ENCODE assay signal across 12 cellular contexts in genomic region chr9:89038354-89039091, GRCh38. TPM values are rescaled to one million over a fixed set of nuclear protein-coding genes. Genes with fewer than 3 reads are reported as not detected.
A peak's percentile ranks its signal among the peaks of the same experiment; 100 is the strongest.
DNase-seq lines count a peak whose midpoint lies in the region; TF ChIP-seq lines count a peak whose summit lies in the region.
"Had no signal": no experiment of that assay in that cellular context is flagged by ENCODE, and none has a peak within 500 bp of the region (broad histone marks: within the 10 kb centered on the region; RNA-seq: fewer than 3 reads in every experiment).

No MANE protein-coding gene starts in this region.

- H3K27ac ChIP-seq in cingulate gyrus (ENCODE audit: low read depth, low read length), result peak overlapping the region; percentile 57
- H3K27ac ChIP-seq in vagina, result peak overlapping the region; percentile 66
- H3K27ac ChIP-seq: cardiac muscle cell, parathyroid adenoma, SJCRH30 had no signal

- H3K27ac Mint-ChIP-seq in T-helper 2 cell treated with Interferon-gamma antibody and Interleukin-4, amounts not matched to agents 5 μg/mL and 100 μg/mL, for 36 hours, result no peak overlapping the region

- no peaks in the 10 kb centered on the region for H3K36me3 Mint-ChIP-seq in T-helper 2 cell treated with Interferon-gamma antibody and Interleukin-4, amounts not matched to agents 5 μg/mL and 100 μg/mL, for 36 hours (ENCODE audit: low read depth)

- no peaks in the 10 kb centered on the region for H3K36me3 ChIP-seq in vagina
- H3K36me3 ChIP-seq: cardiac muscle cell, SJCRH30 had no signal

- H3K9me3 Mint-ChIP-seq in T-helper 2 cell treated with Interferon-gamma antibody and Interleukin-4, amounts not matched to agents 5 μg/mL and 100 μg/mL, for 36 hours, result no peaks in the 10 kb centered on the region

- intact Hi-C loops in vagina (cut with DNase I), result no loop called here

- TF ChIP-seq CTCF in vagina (IDR thresholded peaks at IDR 0.05), result no peak

- H3K27me3 Mint-ChIP-seq in T-helper 2 cell treated with Interferon-gamma antibody and Interleukin-4, amounts not matched to agents 5 μg/mL and 100 μg/mL, for 36 hours (ENCODE audit: low read depth), result peaks cover 7% of the 10 kb centered on the region

- no peaks in the 10 kb centered on the region for H3K9me3 ChIP-seq in vagina
- H3K9me3 ChIP-seq: SJCRH30 had no signal

- no peak for TF ChIP-seq POLR2A in vagina (IDR thresholded peaks at IDR 0.05)

- DNase-seq in NCI-H446 (lab: John Stamatoyannopoulos, UW) (peak; percentile 1 to 78), kidney tubule cell (ENCODE audit: low spot score) (peak; percentile 58), vagina (ENCODE audit: extremely low spot score in 2 of 2) (peak in 1 of 2 donors; percentile 85), NCI-H2081 (lab: John Stamatoyannopoulos, UW) (no peak), NCI-H82 treated with DMSO at 0.1 percent for 48 hours (lab: John Stamatoyannopoulos, UW; ENCODE audit: unreplicated experiment) (no peak)
- DNase-seq in T-helper 2 cell treated with Interferon-gamma antibody and Interleukin-4, amounts not matched to agents 5 μg/mL and 100 μg/mL, for 36 hours (ENCODE audit: low spot score), result no peak
- DNase-seq: GDM1, NCI-H2029 treated with DMSO at 0.1 percent for 48 hours, SJCRH30 had no signal

- peaks cover 37% of the 10 kb centered on the region for H3K4me1 ChIP-seq in vagina
- H3K4me1 ChIP-seq: parathyroid adenoma, SJCRH30 had no signal

- no peaks in the 10 kb centered on the region for H3K27me3 ChIP-seq in vagina
- H3K27me3 ChIP-seq: cardiac muscle cell, SJCRH30 had no signal

- H3K4me3 ChIP-seq in vagina, result no peak overlapping the region
- H3K4me3 ChIP-seq: cardiac muscle cell, SJCRH30 had no signal

- H3K4me3 Mint-ChIP-seq in T-helper 2 cell treated with Interferon-gamma antibody and Interleukin-4, amounts not matched to agents 5 μg/mL and 100 μg/mL, for 36 hours, result no peak overlapping the region

- no peaks in the 10 kb centered on the region for H3K4me1 Mint-ChIP-seq in T-helper 2 cell treated with Interferon-gamma antibody and Interleukin-4, amounts not matched to agents 5 μg/mL and 100 μg/mL, for 36 hours (ENCODE audit: low read depth)

RNA-seq across cellular contexts. Expression of gene S1PR3, which starts 47.3 kb away (rescaled TPM):
- total RNA-seq in vagina, result 39.3 TPM
- total RNA-seq: SJCRH30 had no signal

Comparison
In these comparisons a context has a peak if more than half of its experiments do, and no peak if none do; other contexts are left out.
1. DNase-seq: peak in NCI-H446 (2 of 2) and kidney tubule cell (single experiment); none in T-helper 2 cell treated with Interferon-gamma antibody and Interleukin-4, amounts not matched to agents 5 μg/mL and 100 μg/mL, for 36 hours (single experiment), NCI-H2081 (0 of 2) and NCI-H82 treated with DMSO at 0.1 percent for 48 hours (single experiment).